Comparison of ENCODE assay signal across 17 cellular contexts in genomic region chr1:16134071-16134801, GRCh38. TPM values are rescaled to one million over a fixed set of nuclear protein-coding genes. Genes with fewer than 3 reads are reported as not detected.
"Had no signal": no experiment of that assay in that cellular context is flagged by ENCODE, and none has a peak within 500 bp of the region (broad histone marks: within the 10 kb centered on the region; RNA-seq: fewer than 3 reads in every experiment).

No MANE protein-coding gene starts in this region.

- DNase-seq: activated CD4-positive, CD25-positive, alpha-beta regulatory T cell treated with anti-CD3 and anti-CD28 coated beads, Interleukin-2, amount 50 U/mL, for 72 hours; activated naive CD4-positive, alpha-beta T cell treated with anti-CD3 and anti-CD28 coated beads for 36 hours; activated T-cell treated with anti-CD3 and anti-CD28 coated beads for 4 hours; lower lobe of right lung; naive B cell; stimulated activated CD4-positive, alpha-beta T cell treated with anti-CD3 and anti-CD28 coated beads, Interleukin-15, amount 100 ng/mL, for 24 hours; stimulated activated CD4-positive, alpha-beta T cell treated with anti-CD3 and anti-CD28 coated beads, Interleukin-4, amount 100 ng/mL, for 1 hour; stimulated activated naive CD4-positive, alpha-beta T cell treated with Interleukin-2 at 50 U/mL for 16 hours; substantia nigra; T-cell; T-helper 9 cell had no signal

- H3K9me3 ChIP-seq: lower lobe of right lung, neutrophil, right atrium auricular region, tibial nerve, vagina had no signal

- H3K36me3 ChIP-seq: neutrophil had no signal

- H3K4me3 Mint-ChIP-seq: activated naive CD4-positive, alpha-beta T cell treated with anti-CD3 and anti-CD28 coated beads for 36 hours; naive B cell; T-cell had no signal

- H3K9me3 Mint-ChIP-seq: activated naive CD4-positive, alpha-beta T cell treated with anti-CD3 and anti-CD28 coated beads for 36 hours; naive B cell; T-cell had no signal

- H3K27ac ChIP-seq: lower lobe of right lung, neutrophil, right atrium auricular region, skin epidermis, vagina had no signal

- H3K36me3 Mint-ChIP-seq: naive B cell, T-cell had no signal

- H3K27me3 Mint-ChIP-seq: T-cell had no signal

- H3K27ac Mint-ChIP-seq: activated naive CD4-positive, alpha-beta T cell treated with anti-CD3 and anti-CD28 coated beads for 36 hours; T-cell had no signal

- H3K4me3 ChIP-seq: lower lobe of right lung, right atrium auricular region, skin epidermis, tibial nerve, vagina had no signal

- H3K4me1 Mint-ChIP-seq: naive B cell, T-cell had no signal

- H3K27me3 ChIP-seq: neutrophil, right atrium auricular region, tibial nerve, vagina had no signal

- ATAC-seq: lower lobe of right lung, T-cell had no signal

RNA-seq across cellular contexts. Expression of gene EPHA2, which starts 21.6 kb away (rescaled TPM):
- total RNA-seq: activated CD8-positive, alpha-beta memory T cell treated with anti-CD3 and anti-CD28 coated beads for 36 hours had no signal
